Comparison of ENCODE assay signal across 10 cellular contexts in genomic region chr4:99998062-99998880, GRCh38. TPM values are rescaled to one million over a fixed set of nuclear protein-coding genes. Genes with fewer than 3 reads are reported as not detected.
DNase-seq lines count a peak whose midpoint lies in the region; ATAC-seq, FAIRE-seq and TF ChIP-seq lines count a peak whose summit lies in the region.
"Had no signal": no experiment of that assay in that cellular context is flagged by ENCODE, and none has a peak within 500 bp of the region (broad histone marks: within the 10 kb centered on the region; RNA-seq: fewer than 3 reads in every experiment).

No MANE protein-coding gene starts in this region.

- H3K4ac ChIP-seq in mesendoderm (ENCODE audit: low read depth, low read length), result no peak overlapping the region

- SMC1A ChIA-PET in GM12878 (lab: Charles Lee; ENCODE audit: uncharacterized antibody, unreplicated experiment), result interaction anchor here (0.6 to 2.8 kb wide), 25 partner anchors 9 to 1733 kb away, joined by 3 to 20 read pairs (median 5); no protein-coding TSS in a partner anchor

- POLR2A ChIA-PET in GM12878 (lab: Charles Lee), result interaction anchor here (0.6 kb wide), 1 partner anchor 1531 kb away, joined by 3 read pairs; no protein-coding TSS in a partner anchor
- POLR2A ChIA-PET in HEK293T (lab: Yijun Ruan, JAX), result interaction anchor here (1.0 to 1.2 kb wide), 2 partner anchors 48 to 94 kb away, joined by 3 to 5 read pairs; partner anchors contain the start of gene H2AZ1

- no peak overlapping the region for H4K5ac ChIP-seq in mesendoderm (ENCODE audit: low read length)

- H2AFZ ChIP-seq in GM12878 (ENCODE audit: control insufficient read depth, low read depth, low read length), result peak overlapping the region; percentile 44; the same call in 1 of the 2 replicates

- H3K36me3 ChIP-seq in GM12878 (ENCODE audit: control insufficient read depth in 2 of 2, insufficient read depth in 2 of 2, low read length in 1 of 2) (no peaks in the 10 kb centered on the region), mesendoderm (ENCODE audit: control insufficient read depth, insufficient read depth, low read length) (no peaks in the 10 kb centered on the region)
- H3K36me3 ChIP-seq: thoracic aorta had no signal

- H4K8ac ChIP-seq in mesendoderm (ENCODE audit: low read depth, low read length), result no peak overlapping the region

- peak; percentile 64 for FAIRE-seq in GM12892 (lab: Jason Lieb, UNC)
- peak; percentile 86 for FAIRE-seq in GM12878 (lab: Jason Lieb, UNC)

- no peaks in the 10 kb centered on the region for H4K20me1 ChIP-seq in GM12878 (ENCODE audit: control insufficient read depth, insufficient read depth)

- ATAC-seq in GM12878, result peak; percentile 73

- H3K18ac ChIP-seq in mesendoderm (ENCODE audit: low read length), result no peak overlapping the region

- H3K27ac ChIP-seq in GM12878 (ENCODE audit: control insufficient read depth, insufficient read depth) (no peak overlapping the region), mesendoderm (ENCODE audit: low read depth, low read length) (no peak overlapping the region)
- H3K27ac ChIP-seq: HL-60, thoracic aorta had no signal

- H2BK120ac ChIP-seq in mesendoderm (ENCODE audit: low read depth, low read length), result no peak overlapping the region

- H3K79me2 ChIP-seq in GM12878 (ENCODE audit: control insufficient read depth, insufficient read depth, low read length) (no peaks in the 10 kb centered on the region), mesendoderm (ENCODE audit: control insufficient read depth, insufficient read depth, low read length) (no peaks in the 10 kb centered on the region)

- BruUV-seq in GM12878 (replicated peaks; lab: Mats Ljungman, UMichigan), result no TSS peak

- H3K27me3 ChIP-seq in GM12878 (replicated peaks in 1 of 2; ENCODE audit: control insufficient read depth in 2 of 2, insufficient read depth in 2 of 2, low read length in 1 of 2), result no peaks in the 10 kb centered on the region
- H3K27me3 ChIP-seq in mesendoderm (ENCODE audit: insufficient read depth, low read length, poor library complexity), result no peaks in the 10 kb centered on the region

- in situ Hi-C loops in GM12878 (cut with MboI), result no loop called here

- TF ChIP-seq CTCF in GM12878 (IDR thresholded peaks at IDR 0.05 in 2 of 3, conservative IDR thresholded peaks at IDR 0.05 in 1 of 3; ENCODE audit: control insufficient read depth in 2 of 3, extremely low read depth in 1 of 3, insufficient read depth in 1 of 3, low read depth in 3 of 3, low read length in 3 of 3), result peak; percentile 19 to 45 (median 30); a peak in 3 of 6 replicates

- TF ChIP-seq RAD21 in GM12878 (IDR thresholded peaks at IDR 0.05; ENCODE audit: insufficient read depth, low read depth, low read length), result peak; percentile 52

- TF ChIP-seq POLR2A in GM12892 (IDR thresholded peaks at IDR 0.05; ENCODE audit: low read depth, low read length) (no peak), GM12878 (IDR thresholded peaks at IDR 0.05; ENCODE audit: low read depth, low read length) (no peak)

- CTCF ChIA-PET in GM12878 (lab: Yijun Ruan, JAX), result interaction anchor here (0.6 to 4.3 kb wide), 37 partner anchors 8 to 1218 kb away, joined by 3 to 48 read pairs (median 5); no protein-coding TSS in a partner anchor
- CTCF ChIA-PET in HEK293T (lab: Yijun Ruan, JAX), result interaction anchor here (0.5 to 1.7 kb wide), 12 partner anchors 10 to 1141 kb away, joined by 3 to 6 read pairs (median 4); no protein-coding TSS in a partner anchor

- H3K23ac ChIP-seq in mesendoderm (ENCODE audit: low read length), result no peak overlapping the region

- no peaks in the 10 kb centered on the region for H3K79me1 ChIP-seq in mesendoderm (ENCODE audit: low read length)

- WGBS in GM12878 (ENCODE audit: insufficient coverage, insufficient replicate concordance, low lambda C conversion rate, missing lambda C conversion rate), result 20% methylated on average over 2 of the region's 2 CpGs
- WGBS in mesendoderm (ENCODE audit: extremely low coverage, insufficient coverage, low lambda C conversion rate), result no CpG with 5 or more reads among the region's 2 CpGs

- intact Hi-C loops in GM12878 (cut with micrococcal nuclease; ENCODE audit: unreplicated experiment), result loop anchor here (5.0 kb wide), 2 partner anchors 64 to 99 kb away; no protein-coding TSS in a partner anchor

- DNase-seq in AG08395 (ENCODE audit: low spot score) (peak; percentile 45), GM12892 (ENCODE audit: insufficient read length) (no peak), LoVo (ENCODE audit: low spot score) (peak; percentile 10), GM12878 (ENCODE audit: low read depth, low spot score) (peak; percentile 2), mesendoderm (peak; percentile 33), HEK293T (ENCODE audit: extremely low spot score) (no peak), NCI-H2029 (lab: John Stamatoyannopoulos, UW) (no peak)
- DNase-seq in effector CD8-positive, alpha-beta T cell (lab: John Stamatoyannopoulos, UW), result no peak

- H3K4me1 ChIP-seq in GM12878 (ENCODE audit: control insufficient read depth, insufficient read depth, low read length) (no peaks in the 10 kb centered on the region), mesendoderm (ENCODE audit: control insufficient read depth, low read depth, low read length) (no peaks in the 10 kb centered on the region)

- TF ChIP-seq EP300 in GM12878 (IDR thresholded peaks at IDR 0.05; ENCODE audit: borderline replicate concordance in 1 of 2, control insufficient read depth in 1 of 2, low read depth in 2 of 2, low read length in 2 of 2), result no peak

- no peak overlapping the region for H2BK15ac ChIP-seq in mesendoderm (replicated peaks; ENCODE audit: low read depth)

- no peaks in the 10 kb centered on the region for H3K9me3 ChIP-seq in GM12878 (replicated peaks; ENCODE audit: control insufficient read depth, insufficient read depth, low read length)
- H3K9me3 ChIP-seq: thoracic aorta had no signal

- H3K56ac ChIP-seq in mesendoderm (ENCODE audit: low read length), result no peak overlapping the region

- no peak overlapping the region for H2AK5ac ChIP-seq in mesendoderm (ENCODE audit: low read length)

- H3K4me3 ChIP-seq in GM12878 (no peak overlapping the region), mesendoderm (ENCODE audit: low read length) (no peak overlapping the region)
- H3K4me3 ChIP-seq: thoracic aorta had no signal

- RAD21 ChIA-PET in GM12878 (lab: Charles Lee; ENCODE audit: unreplicated experiment), result interaction anchor here (0.8 to 3.2 kb wide), 18 partner anchors 10 to 1899 kb away, joined by 3 to 28 read pairs (median 5); partner anchors contain the start of gene DNAJB14

- H3K9ac ChIP-seq in GM12878 (ENCODE audit: control insufficient read depth, insufficient read depth, low read length), result no peak overlapping the region
- H3K9ac ChIP-seq in mesendoderm (ENCODE audit: low read length), result no peak overlapping the region

- H2BK5ac ChIP-seq in mesendoderm (ENCODE audit: low read length), result no peak overlapping the region

- H3K4me2 ChIP-seq in GM12878 (ENCODE audit: control insufficient read depth, insufficient read depth) (peak overlapping the region; percentile 17; the same call in 1 of the 2 replicates), mesendoderm (ENCODE audit: low read length) (no peak overlapping the region)

TF ChIP-seq in GM12878, 131 proteins besides CTCF, POLR2A, EP300 and RAD21 (continues in another document):
- TF ChIP-seq BHLHE40 (IDR thresholded peaks at IDR 0.05; ENCODE audit: borderline replicate concordance in 1 of 2, low read depth in 2 of 2, low read length in 1 of 2), result no peak
- no peak for TF ChIP-seq TCF7 (IDR thresholded peaks at IDR 0.05; ENCODE audit: borderline replicate concordance)

TF ChIP-seq in HEK293T, 16 proteins besides CTCF, POLR2A, EP300 and RAD21 (continues in another document):
- TF ChIP-seq ZNF384 (IDR thresholded peaks at IDR 0.05), result no peak

RNA-seq across cellular contexts. Expression of gene H2AZ1, which starts 48.2 kb away (rescaled TPM):
- 642 TPM for polyA plus RNA-seq in GM12892 (2012; ENCODE audit: missing spikeins)
- 40.8 and 40.9 TPM in 2 replicates for total RNA-seq in GM12878 (2013; cell fraction: nucleolus; rRNA removed)
- total RNA-seq in GM12878 (2014; rRNA removed), result 681 and 685 TPM in 2 replicates
- 713 and 719 TPM in 2 replicates for total RNA-seq in GM12878 (2014; rRNA removed; fragmentation: Illumina TruSeq; extraction: Trizol)
- 655 and 662 TPM in 2 replicates for total RNA-seq in GM12878 (2021)
- polyA plus RNA-seq in GM12878 (2011; ENCODE audit: low read depth), result 554 TPM
- 1,077 and 1,299 TPM in 2 replicates for polyA plus RNA-seq in GM12878 (2011; rRNA removed)
- 834 and 852 TPM in 2 replicates for polyA plus RNA-seq in GM12878 (2011; cell fraction: cytosol; rRNA removed)
- 448 and 476 TPM in 2 replicates for polyA plus RNA-seq in GM12878 (2011; cell fraction: nucleus; rRNA removed)
- polyA plus RNA-seq in GM12878 (2012), result 483 and 525 TPM in 2 replicates
- polyA plus RNA-seq in GM12878 (2014; fragmentation: Illumina TruSeq; extraction: Trizol), result 548 and 652 TPM in 2 replicates
- polyA plus RNA-seq in GM12878 (2014; fragmentation: Nextera tagmentation; extraction: Ambion mirVana), result 1,000 to 10,000 TPM; 3,787 to 4,800 TPM
- polyA plus RNA-seq in GM12878 (2014; rRNA removed), result 670 and 724 TPM in 2 replicates
- 1,000 to 10,000 TPM; 1,970 to 2,092 TPM for polyA plus RNA-seq in GM12878 (2016; fragmentation: Nextera tagmentation; extraction: Ambion mirVana)
- 442 and 507 TPM in 2 replicates for polyA minus RNA-seq in GM12878 (2011; rRNA and poly(A)+ RNA removed)
- polyA minus RNA-seq in GM12878 (2011; cell fraction: cytosol; rRNA and poly(A)+ RNA removed), result 145 and 155 TPM in 2 replicates
- 78.7 and 121 TPM in 2 replicates for polyA minus RNA-seq in GM12878 (2011; cell fraction: nucleus; rRNA and poly(A)+ RNA removed)
- polyA plus RNA-seq in mesendoderm (2013, experiment 1 of 2), result 926 TPM
- polyA plus RNA-seq in mesendoderm (2013, experiment 2 of 2), result 905 TPM

RNA-seq across cellular contexts. Expression of gene DNAJB14, which starts 51.9 kb away (rescaled TPM):
- 19.5 TPM for polyA plus RNA-seq in GM12892 (2012; ENCODE audit: missing spikeins)
- 150 and 151 TPM in 2 replicates for total RNA-seq in GM12878 (2013; cell fraction: nucleolus; rRNA removed)
- total RNA-seq in GM12878 (2014; rRNA removed) (23.2 and 26.6 TPM in 2 replicates), GM12878 (2014; rRNA removed; fragmentation: Illumina TruSeq; extraction: Trizol) (32.4 and 34.4 TPM in 2 replicates), GM12878 (2021) (35.4 and 37.8 TPM in 2 replicates)
- 5.6 TPM for polyA plus RNA-seq in GM12878 (2011; ENCODE audit: low read depth)
- polyA plus RNA-seq in GM12878 (2011; rRNA removed) (38.9 and 81.1 TPM in 2 replicates), GM12878 (2014; fragmentation: Illumina TruSeq; extraction: Trizol) (21.4 and 24.5 TPM in 2 replicates), GM12878 (2014; fragmentation: Nextera tagmentation; extraction: Ambion mirVana) (10 to 100 TPM in 1 of 2 experiments, 1 to 10 TPM in 1; 9.5 to 13.3 TPM), GM12878 (2014; rRNA removed) (19.1 and 20.6 TPM in 2 replicates), GM12878 (2016; fragmentation: Nextera tagmentation; extraction: Ambion mirVana) (10 to 100 TPM; 44.1 to 49.2 TPM)
- polyA plus RNA-seq in GM12878 (2011; cell fraction: cytosol; rRNA removed), result 32.6 and 32.7 TPM in 2 replicates
- 45.2 and 55.8 TPM in 2 replicates for polyA plus RNA-seq in GM12878 (2011; cell fraction: nucleus; rRNA removed)
- polyA plus RNA-seq in GM12878 (2012), result 24.1 and 24.9 TPM in 2 replicates
- 39.9 and 41.0 TPM in 2 replicates for polyA minus RNA-seq in GM12878 (2011; rRNA and poly(A)+ RNA removed)
- polyA minus RNA-seq in GM12878 (2011; cell fraction: cytosol; rRNA and poly(A)+ RNA removed), result 17.4 and 23.7 TPM in 2 replicates
- polyA minus RNA-seq in GM12878 (2011; cell fraction: nucleus; rRNA and poly(A)+ RNA removed), result 56.8 and 96.3 TPM in 2 replicates
- polyA plus RNA-seq in mesendoderm (2013, experiment 1 of 2), result 17.0 TPM
- polyA plus RNA-seq in mesendoderm (2013, experiment 2 of 2), result 16.0 TPM

Comparison
In these comparisons a context has a peak if more than half of its experiments do, and no peak if none do; other contexts are left out.
1. DNase-seq: peak in AG08395 (single experiment), LoVo (single experiment), GM12878 (single experiment) and mesendoderm (single experiment); none in GM12892 (single experiment), effector CD8-positive, alpha-beta T cell (single experiment), HEK293T (single experiment) and NCI-H2029 (single experiment).